Comparison of ENCODE assay signal across 8 cellular contexts in genomic region chr14:102020058-102020971, GRCh38.
DNase-seq lines count a peak whose midpoint lies in the region; ATAC-seq lines count a peak whose summit lies in the region.

No MANE protein-coding gene starts in this region.

- peak overlapping the region; percentile 64 to 96 for H3K27ac Mint-ChIP-seq in stimulated activated naive CD8-positive, alpha-beta T cell treated with anti-CD3 and anti-CD28 coated beads, Interleukin-15, amount 100 ng/mL, for 72 hours

- H3K4me1 Mint-ChIP-seq in stimulated activated naive CD8-positive, alpha-beta T cell treated with anti-CD3 and anti-CD28 coated beads, Interleukin-15, amount 100 ng/mL, for 72 hours = peaks cover 34% of the 10 kb centered on the region

- peak; percentile 97 for ATAC-seq in stimulated activated naive CD8-positive, alpha-beta T cell treated with anti-CD3 and anti-CD28 coated beads, Interleukin-15, amount 100 ng/mL, for 72 hours
- no peak for ATAC-seq in HG03025 (IDR thresholded peaks at IDR 0.05; ENCODE audit: low FRiP score, unreplicated experiment)

- H3K27me3 Mint-ChIP-seq in stimulated activated naive CD8-positive, alpha-beta T cell treated with anti-CD3 and anti-CD28 coated beads, Interleukin-15, amount 100 ng/mL, for 72 hours = no peaks in the 10 kb centered on the region

- peak overlapping the region; percentile 55 to 62 for H3K4me3 Mint-ChIP-seq in stimulated activated naive CD8-positive, alpha-beta T cell treated with anti-CD3 and anti-CD28 coated beads, Interleukin-15, amount 100 ng/mL, for 72 hours

- peak; percentile 39 for DNase-seq in NCI-H2171 treated with DMSO at 0.1 percent for 48 hours (lab: John Stamatoyannopoulos, UW)
- no peak for DNase-seq in NCI-H2171 (lab: John Stamatoyannopoulos, UW)
- peak; percentile 53 for DNase-seq in activated T-cell treated with anti-CD3 and anti-CD28 coated beads for 48 hours (ENCODE audit: low read depth)
- DNase-seq in hepatic stellate cell (ENCODE audit: low spot score) = peak; percentile 58
- peak; percentile 64 to 87 for DNase-seq in stimulated activated naive CD8-positive, alpha-beta T cell treated with anti-CD3 and anti-CD28 coated beads, Interleukin-15, amount 100 ng/mL, for 72 hours
- DNase-seq in NCI-H2227 treated with DMSO at 0.1 percent for 48 hours (lab: John Stamatoyannopoulos, UW) = no peak
- DNase-seq in HuH-7 (ENCODE audit: low spot score) = no peak

- H3K9me3 Mint-ChIP-seq in stimulated activated naive CD8-positive, alpha-beta T cell treated with anti-CD3 and anti-CD28 coated beads, Interleukin-15, amount 100 ng/mL, for 72 hours = no peaks in the 10 kb centered on the region

Comparison
In these comparisons a context has a peak if more than half of its experiments do, and no peak if none do; other contexts are left out.
1. DNase-seq: peak in NCI-H2171 treated with DMSO at 0.1 percent for 48 hours (single experiment), activated T-cell treated with anti-CD3 and anti-CD28 coated beads for 48 hours (single experiment), hepatic stellate cell (single experiment) and stimulated activated naive CD8-positive, alpha-beta T cell treated with anti-CD3 and anti-CD28 coated beads, Interleukin-15, amount 100 ng/mL, for 72 hours (2 of 2); none in NCI-H2171 (single experiment), NCI-H2227 treated with DMSO at 0.1 percent for 48 hours (single experiment) and HuH-7 (single experiment).